Comparison of ENCODE assay signal across 8 cellular contexts in genomic region chr1:43172532-43172972, GRCh38. TPM values are rescaled to one million over a fixed set of nuclear protein-coding genes. Genes with fewer than 3 reads are reported as not detected.
DNase-seq lines count a peak whose midpoint lies in the region; ATAC-seq lines count a peak whose summit lies in the region.

No MANE protein-coding gene starts in this region.

- DNase-seq in Ammon's horn (ENCODE audit: low spot score) (peak; percentile 95), HK-2 (ENCODE audit: unreplicated experiment) (peak; percentile 85), NCI-H774 (lab: John Stamatoyannopoulos, UW) (peak; percentile 88), epithelial cell of prostate (ENCODE audit: low read depth, low spot score) (peak; percentile 36), mucosa of gallbladder (ENCODE audit: low spot score) (peak; percentile 89)
- DNase-seq in activated CD8-positive, alpha-beta memory T cell treated with anti-CD3 and anti-CD28 coated beads for 4 hours (ENCODE audit: low read depth in 2 of 2), result peak; percentile 70 to 78
- peak; percentile 66 to 76 for DNase-seq in stimulated activated CD8-positive, alpha-beta memory T cell treated with anti-CD3 and anti-CD28 coated beads, Interleukin-4, amount 100 ng/mL, for 1 hour (ENCODE audit: low read depth in 2 of 2, low spot score in 1 of 2)

- no peak overlapping the region for H3K27ac ChIP-seq in epithelial cell of prostate

- ATAC-seq in GM19395 (IDR thresholded peaks at IDR 0.05; ENCODE audit: unreplicated experiment), result peak; percentile 47

RNA-seq across cellular contexts. Expression of gene CFAP57, which starts 0.4 kb away (rescaled TPM):
- total RNA-seq in mucosa of gallbladder, result 0.75 TPM

RNA-seq across cellular contexts. Expression of gene EBNA1BP2, which starts 0.5 kb away (rescaled TPM):
- 31.9 TPM for total RNA-seq in mucosa of gallbladder

Comparison
In these comparisons a context has a peak if more than half of its experiments do, and no peak if none do; other contexts are left out.
1. DNase-seq: peak in every context shown above with its lines; median percentile 95 in Ammon's horn; 89 in mucosa of gallbladder; 88 in NCI-H774; 85 in HK-2; 74 in activated CD8-positive, alpha-beta memory T cell treated with anti-CD3 and anti-CD28 coated beads for 4 hours; 71 in stimulated activated CD8-positive, alpha-beta memory T cell treated with anti-CD3 and anti-CD28 coated beads, Interleukin-4, amount 100 ng/mL, for 1 hour; 36 in epithelial cell of prostate.